ENCODE assay signal across 8 cellular contexts in genomic region chrX:129653985-129654651, GRCh38. TPM values are rescaled to one million over a fixed set of nuclear protein-coding genes. Genes with fewer than 3 reads are reported as not detected.
DNase-seq lines count a peak whose midpoint lies in the region; ATAC-seq, FAIRE-seq and TF ChIP-seq lines count a peak whose summit lies in the region.

No MANE protein-coding gene starts in this region.

- TF ChIP-seq CTCF in H9 (conservative IDR thresholded peaks at IDR 0.05) = no peak
- TF ChIP-seq CTCF in RWPE2 (IDR thresholded peaks at IDR 0.05; ENCODE audit: poor library complexity, severe bottlenecking) = no peak
- TF ChIP-seq CTCF in D721Med (IDR thresholded peaks at IDR 0.05; ENCODE audit: insufficient read depth, missing control alignments) = no peak
- no peak for TF ChIP-seq CTCF in GM13977 (IDR thresholded peaks at IDR 0.05; ENCODE audit: extremely low read depth, insufficient read depth, missing control alignments)

- no peak overlapping the region for H4K91ac ChIP-seq in H9 (ENCODE audit: insufficient read length, low read depth, low read length)

- WGBS in H9 (ENCODE audit: extremely low coverage, insufficient read length, low lambda C conversion rate) = no CpG with 5 or more reads among the region's 57 CpGs

- no peak overlapping the region for H3K27ac ChIP-seq in H9 (ENCODE audit: insufficient read length, low read depth, low read length)
- H3K27ac ChIP-seq in RWPE2 (ENCODE audit: poor library complexity, severe bottlenecking) = no peak overlapping the region
- H3K27ac ChIP-seq in effector memory CD4-positive, alpha-beta T cell (ENCODE audit: insufficient read depth, low read length, poor library complexity, severe bottlenecking) = no peak overlapping the region
- H3K27ac ChIP-seq in muscle layer of duodenum (ENCODE audit: low read length) = no peak overlapping the region

- H3K18ac ChIP-seq in H9 (ENCODE audit: insufficient read length, low read depth, low read length) = no peak overlapping the region

- peak overlapping the region; percentile 46 to 78 for H3K4me3 Mint-ChIP-seq in H9

- in situ Hi-C loops in GM13977 (cut with MboI; ENCODE audit: low pct_unique_long_range_greater_than_20kb, low sequenced_read_pairs, unreplicated experiment) = no loop called here

- H2BK120ac ChIP-seq in H9 (ENCODE audit: low read depth, low read length, poor library complexity, severe bottlenecking) = no peak overlapping the region

- no peak overlapping the region for H4K8ac ChIP-seq in H9 (replicated peaks; ENCODE audit: insufficient read length, low read depth, low read length)

- H4K20me1 ChIP-seq in H9 (ENCODE audit: control insufficient read depth, insufficient read depth, insufficient read length) = no peaks in the 10 kb centered on the region

- H3K27ac Mint-ChIP-seq in H9 = no peak overlapping the region; a peak in 1 of 7 replicates

- peak overlapping the region; percentile 23; the same call in 1 of the 2 replicates for H3K4me3 ChIP-seq in GM08714 (ENCODE audit: low read length)
- H3K4me3 ChIP-seq in RWPE2 (ENCODE audit: severe bottlenecking) = peak overlapping the region; percentile 40
- H3K4me3 ChIP-seq in effector memory CD4-positive, alpha-beta T cell (ENCODE audit: insufficient read depth, low read depth, low read length, poor library complexity, severe bottlenecking) = peak overlapping the region; percentile 35
- H3K4me3 ChIP-seq in muscle layer of duodenum (ENCODE audit: low read depth in 1 of 2, low read length in 2 of 2) = peak overlapping the region; percentile 42 to 64

- H3K23me2 ChIP-seq in H9 (ENCODE audit: insufficient read length, low read depth, low read length, poor library complexity, severe bottlenecking) = peaks cover 11% of the 10 kb centered on the region

- H3K36me3 Mint-ChIP-seq in H9 (ENCODE audit: insufficient read depth in 1 of 3, low read depth in 3 of 3) = peaks cover 0 to 3% (median 2%) of the 10 kb centered on the region in 3 experiments; a peak in 5 of 7 replicates

- H2BK15ac ChIP-seq in H9 (ENCODE audit: low read depth, low read length) = no peak overlapping the region

- H3K9me3 ChIP-seq in H9 (ENCODE audit: control insufficient read depth, low read depth, low read length) = peaks cover 3% of the 10 kb centered on the region
- H3K9me3 ChIP-seq in RWPE2 (ENCODE audit: severe bottlenecking) = no peaks in the 10 kb centered on the region
- no peaks in the 10 kb centered on the region for H3K9me3 ChIP-seq in effector memory CD4-positive, alpha-beta T cell (ENCODE audit: control insufficient read depth, low read length)
- no peaks in the 10 kb centered on the region for H3K9me3 ChIP-seq in muscle layer of duodenum (ENCODE audit: control insufficient read depth in 1 of 2, low read length in 2 of 2)

- H3K4ac ChIP-seq in H9 (ENCODE audit: low read depth, low read length) = no peak overlapping the region

- H2BK5ac ChIP-seq in H9 (ENCODE audit: insufficient read length, low read length) = no peak overlapping the region

- peaks cover 86% of the 10 kb centered on the region for H3K27me3 Mint-ChIP-seq in H9 (ENCODE audit: low read depth)

- H2BK20ac ChIP-seq in H9 (ENCODE audit: low read depth, low read length, poor library complexity, severe bottlenecking) = no peak overlapping the region

- H3K79me2 ChIP-seq in H9 (ENCODE audit: insufficient read depth, low read length) = no peaks in the 10 kb centered on the region

- H3K36me3 ChIP-seq in RWPE2 (ENCODE audit: low read depth) (no peaks in the 10 kb centered on the region), muscle layer of duodenum (ENCODE audit: control insufficient read depth in 1 of 2, insufficient read depth in 2 of 2, low read length in 2 of 2) (no peaks in the 10 kb centered on the region)
- H3K36me3 ChIP-seq in effector memory CD4-positive, alpha-beta T cell (ENCODE audit: control insufficient read depth, insufficient read depth, low read length) = no peaks in the 10 kb centered on the region

- no peak overlapping the region for H3T11ph ChIP-seq in H9 (ENCODE audit: low read length)

- H3K27me3 ChIP-seq in H9 (ENCODE audit: insufficient read depth, low read length) = peaks cover 34% of the 10 kb centered on the region; the same call in 1 of the 2 replicates
- H3K27me3 ChIP-seq in RWPE2 (ENCODE audit: insufficient read depth, poor library complexity, severe bottlenecking) = no peaks in the 10 kb centered on the region
- peaks cover 3% of the 10 kb centered on the region for H3K27me3 ChIP-seq in effector memory CD4-positive, alpha-beta T cell (replicated peaks; ENCODE audit: control insufficient read depth, insufficient read depth, low read length, poor library complexity, severe bottlenecking)
- no peaks in the 10 kb centered on the region for H3K27me3 ChIP-seq in muscle layer of duodenum (ENCODE audit: low read depth, low read length)

- H3K9ac ChIP-seq in H9 (ENCODE audit: extremely low read depth, insufficient read length, low read length) = no peak overlapping the region

- no peak overlapping the region for H2AFZ ChIP-seq in H9 (ENCODE audit: low read length)

- DNase-seq in H9 (no peak), RWPE2 (ENCODE audit: low spot score) (no peak), D721Med (ENCODE audit: insufficient read length, low spot score) (no peak), GM13977 (ENCODE audit: low spot score) (no peak)
- no peak for DNase-seq in effector memory CD4-positive, alpha-beta T cell

- FAIRE-seq in D721Med (lab: Jason Lieb, UNC) = no peak

- no peak overlapping the region for H2BK12ac ChIP-seq in H9 (ENCODE audit: insufficient read length, low read depth, low read length)

- H3K9me3 Mint-ChIP-seq in H9 = peaks cover 8 to 50% of the 10 kb centered on the region in 2 experiments

- H3K4me1 ChIP-seq in H9 (ENCODE audit: insufficient read depth, low read length) (0 out of 2 replicates have a peak, but pooled peaks cover 3% of the 10 kb centered on the region), RWPE2 (ENCODE audit: insufficient read depth, poor library complexity, severe bottlenecking) (no peaks in the 10 kb centered on the region), muscle layer of duodenum (ENCODE audit: control insufficient read depth in 1 of 2, insufficient read depth in 2 of 2, low read length in 2 of 2) (no peaks in the 10 kb centered on the region)
- peaks cover 5% of the 10 kb centered on the region for H3K4me1 ChIP-seq in effector memory CD4-positive, alpha-beta T cell (ENCODE audit: control insufficient read depth, insufficient read depth, low read length, poor library complexity, severe bottlenecking)

- peaks cover 14 to 33% of the 10 kb centered on the region in 2 experiments for H3K4me1 Mint-ChIP-seq in H9

- H3K14ac ChIP-seq in H9 (ENCODE audit: insufficient read depth, low read length) = peak overlapping the region; percentile 36; the same call in 1 of the 2 replicates

- H3K23ac ChIP-seq in H9 (ENCODE audit: insufficient read length, low read depth, low read length) = no peak overlapping the region

- H3K4me2 ChIP-seq in H9 (ENCODE audit: insufficient read depth, insufficient read length, low read length) = peak overlapping the region; percentile 86

- ATAC-seq in RWPE2 (ENCODE audit: low read depth) = peak; percentile 53
- no peak for ATAC-seq in HG03378 (IDR thresholded peaks at IDR 0.05; ENCODE audit: unreplicated experiment)

- H3K56ac ChIP-seq in H9 (ENCODE audit: insufficient read length, low read depth, low read length) = no peak overlapping the region

- no peaks in the 10 kb centered on the region for H3K79me1 ChIP-seq in H9 (ENCODE audit: insufficient read depth, low read depth, low read length, poor library complexity, severe bottlenecking)

- no peak overlapping the region for H2AK5ac ChIP-seq in H9 (ENCODE audit: insufficient read length, low read length)

- no peak overlapping the region for H4K5ac ChIP-seq in H9 (ENCODE audit: insufficient read length, low read depth, low read length)

RNA-seq across cellular contexts. Expression of gene APLN, which starts 0.6 kb away (rescaled TPM):
- total RNA-seq in H9 (2021) = 0.18 and 0.24 TPM in 2 replicates
